Comparison of ENCODE assay signal across 12 cellular contexts in the genomic region with DNA sequence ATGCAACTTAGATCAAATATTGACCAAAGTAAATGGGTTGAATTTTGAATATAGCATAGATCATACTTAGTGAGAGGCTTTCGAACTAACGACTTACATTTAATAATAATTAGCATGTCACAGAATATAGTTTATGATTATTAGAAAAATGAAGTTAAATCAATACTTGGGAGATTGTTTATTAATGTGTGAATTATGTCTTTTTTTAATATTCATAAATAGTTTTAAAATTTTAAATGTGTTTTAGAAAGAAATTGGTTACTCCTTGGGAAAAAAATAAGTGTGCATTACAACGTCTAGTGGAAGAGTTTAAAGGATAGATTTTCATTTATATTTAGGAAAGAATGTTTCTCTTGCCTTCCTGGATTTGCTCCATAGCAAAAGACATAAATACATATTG. TPM values are rescaled to one million over a fixed set of nuclear protein-coding genes. Genes with fewer than 3 reads are reported as not detected.
"Had no signal": no experiment of that assay in that cellular context is flagged by ENCODE, and none has a peak within 500 bp of the region (broad histone marks: within the 10 kb centered on the region; RNA-seq: fewer than 3 reads in every experiment).

No MANE protein-coding gene starts in this region.

- H3K27ac ChIP-seq: GM23248, HL-60 had no signal

- FAIRE-seq: K562 had no signal

- ATAC-seq: HCT116, K562 had no signal

- DNase-seq: GM23248, GOT3, H7, HFFc6, IMR-90, KG1 had no signal

- H3K4me1 ChIP-seq: HAP-1 had no signal

- H3K36me3 ChIP-seq: HAP-1 had no signal

- H3K9me3 ChIP-seq: HAP-1 had no signal

- H2AFZ ChIP-seq: GM23248 had no signal

- H3K9ac ChIP-seq: GM23248 had no signal

- H3K4me3 ChIP-seq: GM23248, HAP-1, K562 had no signal

RNA-seq across cellular contexts. Expression of a gene that starts 7.3 kb away (rescaled TPM):
- total RNA-seq: GM23248, H4, H7, HFFc6, HT1080, IMR-90 had no signal
- polyA plus RNA-seq: GM23248, IMR-90 had no signal

RNA-seq across cellular contexts. Expression of a gene that starts 20.4 kb away (rescaled TPM):
- total RNA-seq: GM23248, H7, HFFc6, HT1080, IMR-90 had no signal
- polyA plus RNA-seq: GM23248, IMR-90 had no signal

RNA-seq across cellular contexts. Expression of a gene that starts 29.2 kb away (rescaled TPM):
- total RNA-seq: GM23248, H4, H7, HFFc6, IMR-90 had no signal
- polyA plus RNA-seq: GM23248, IMR-90 had no signal
